34 cellular contexts compared by ENCODE assay signal in the genomic region with DNA sequence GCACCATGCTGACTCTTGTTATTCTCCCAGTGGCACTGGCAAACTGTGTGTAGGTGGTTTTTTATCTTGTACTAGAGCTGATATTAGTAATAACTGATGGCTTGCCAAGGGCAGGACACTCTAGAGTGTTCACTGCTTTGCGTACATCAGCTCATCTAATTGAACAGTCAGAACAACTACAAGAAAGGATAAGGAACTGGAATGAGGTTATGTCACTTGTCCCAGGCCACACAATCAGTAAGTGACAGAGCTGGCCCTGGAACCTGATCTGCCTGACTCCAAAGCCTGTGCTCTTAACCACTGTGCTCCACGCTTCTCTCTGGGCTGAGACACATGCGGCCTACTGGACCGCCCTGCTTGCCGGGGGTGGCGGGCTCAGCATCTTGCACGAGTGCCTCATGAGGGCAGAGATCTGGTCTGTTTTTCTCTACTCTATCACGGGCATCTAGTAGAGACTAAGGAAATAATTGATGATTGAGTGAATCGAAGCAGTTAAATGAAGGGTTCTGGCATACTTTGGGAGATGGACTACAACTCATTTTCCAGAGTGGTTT.
"Had no signal": no experiment of that assay in that cellular context is flagged by ENCODE, and none has a peak within 500 bp of the region (broad histone marks: within the 10 kb centered on the region; RNA-seq: fewer than 3 reads in every experiment).

No MANE protein-coding gene starts in this region.

- ATAC-seq: activated CD8-positive, alpha-beta T cell treated with anti-CD3 and anti-CD28 coated beads for 36 hours; activated naive CD8-positive, alpha-beta T cell treated with anti-CD3 and anti-CD28 coated beads, Interleukin-2, amount 50 U/mL, for 24 hours; activated T-cell treated with anti-CD3 and anti-CD28 coated beads, Interleukin-2, amount 50 U/mL, for 4 hours; activated T-cell treated with anti-CD3 and anti-CD28 coated beads, Interleukin-2, amount 50 U/mL, for 72 hours; T-cell; T-helper 17 cell had no signal

- H3K4me3 Mint-ChIP-seq: activated B cell treated with CpG ODN at 0.5 μM for 24 hours; activated CD4-positive, alpha-beta memory T cell treated with anti-CD3 and anti-CD28 coated beads for 36 hours; activated CD4-positive, alpha-beta T cell treated with anti-CD3 and anti-CD28 coated beads, Interleukin-2, amount 10 ng/mL, durations not matched to agents 24 days and 14 days; activated CD8-positive, alpha-beta T cell treated with anti-CD3 and anti-CD28 coated beads for 36 hours; activated naive CD4-positive, alpha-beta T cell treated with anti-CD3 and anti-CD28 coated beads, Interleukin-2, amount 10 ng/mL, durations not matched to agents 7 days and 5 days; activated naive CD4-positive, alpha-beta T cell treated with anti-CD3 and anti-CD28 coated beads, Interleukin-2, amount 50 U/mL, for 24 hours; activated naive CD8-positive, alpha-beta T cell; activated naive CD8-positive, alpha-beta T cell treated with anti-CD3 and anti-CD28 coated beads, Interleukin-2, amount 10 ng/mL, durations not matched to agents 7 days and 5 days; activated naive CD8-positive, alpha-beta T cell treated with anti-CD3 and anti-CD28 coated beads, Interleukin-2, amount 50 U/mL, for 24 hours; activated T-cell treated with anti-CD3 and anti-CD28 coated beads, Interleukin-2, amount 50 U/mL, for 4 hours; activated T-cell treated with anti-CD3 and anti-CD28 coated beads, Interleukin-2, amount 50 U/mL, for 72 hours; activated T-helper 1 cell treated with anti-CD3 and anti-CD28 coated beads, Interleukin-12 subunit alpha, Interleukin-12 subunit beta, Interleukin-2, Interleukin-4 antibody, amounts not matched to agents 30 ng/mL and 10 ng/mL and 1 ng/mL, durations not matched to agents 14 hours and 24 hours and 36 hours; brain; T-cell; T-helper 17 cell had no signal

- H3K27ac Mint-ChIP-seq: activated B cell treated with CpG ODN at 0.5 μM for 24 hours; activated CD4-positive, alpha-beta memory T cell treated with anti-CD3 and anti-CD28 coated beads for 36 hours; activated CD4-positive, alpha-beta T cell treated with anti-CD3 and anti-CD28 coated beads, Interleukin-2, amount 10 ng/mL, durations not matched to agents 24 days and 14 days; activated CD8-positive, alpha-beta T cell treated with anti-CD3 and anti-CD28 coated beads for 36 hours; activated naive CD4-positive, alpha-beta T cell treated with anti-CD3 and anti-CD28 coated beads, Interleukin-2, amount 10 ng/mL, durations not matched to agents 7 days and 5 days; activated naive CD4-positive, alpha-beta T cell treated with anti-CD3 and anti-CD28 coated beads, Interleukin-2, amount 50 U/mL, for 24 hours; activated naive CD8-positive, alpha-beta T cell; activated naive CD8-positive, alpha-beta T cell treated with anti-CD3 and anti-CD28 coated beads, Interleukin-2, amount 10 ng/mL, durations not matched to agents 7 days and 5 days; activated naive CD8-positive, alpha-beta T cell treated with anti-CD3 and anti-CD28 coated beads, Interleukin-2, amount 50 U/mL, for 24 hours; activated T-cell treated with anti-CD3 and anti-CD28 coated beads, Interleukin-2, amount 50 U/mL, for 72 hours; activated T-helper 1 cell treated with anti-CD3 and anti-CD28 coated beads, Interleukin-12 subunit alpha, Interleukin-12 subunit beta, Interleukin-2, Interleukin-4 antibody, amounts not matched to agents 30 ng/mL and 10 ng/mL and 1 ng/mL, durations not matched to agents 14 hours and 24 hours and 36 hours; activated T-helper 2 cell treated with anti-CD3 and anti-CD28 coated beads, Interferon-gamma antibody, Interleukin-2, Interleukin-4, amounts not matched to agents 10 μg/mL and 5 μg/mL and 100 μg/mL, durations not matched to agents 14 hours and 24 hours and 36 hours; T-cell; T-helper 17 cell had no signal

- H3K9me3 Mint-ChIP-seq: activated B cell treated with CpG ODN at 0.5 μM for 24 hours; activated CD4-positive, alpha-beta memory T cell treated with anti-CD3 and anti-CD28 coated beads for 36 hours; activated CD4-positive, alpha-beta T cell treated with anti-CD3 and anti-CD28 coated beads, Interleukin-2, amount 10 ng/mL, durations not matched to agents 24 days and 14 days; activated CD8-positive, alpha-beta T cell treated with anti-CD3 and anti-CD28 coated beads for 36 hours; activated naive CD4-positive, alpha-beta T cell treated with anti-CD3 and anti-CD28 coated beads, Interleukin-2, amount 10 ng/mL, durations not matched to agents 7 days and 5 days; activated naive CD4-positive, alpha-beta T cell treated with anti-CD3 and anti-CD28 coated beads, Interleukin-2, amount 50 U/mL, for 24 hours; activated naive CD8-positive, alpha-beta T cell treated with anti-CD3 and anti-CD28 coated beads, Interleukin-2, amount 10 ng/mL, durations not matched to agents 7 days and 5 days; activated naive CD8-positive, alpha-beta T cell treated with anti-CD3 and anti-CD28 coated beads, Interleukin-2, amount 50 U/mL, for 24 hours; activated T-cell treated with anti-CD3 and anti-CD28 coated beads, Interleukin-2, amount 50 U/mL, for 4 hours; activated T-cell treated with anti-CD3 and anti-CD28 coated beads, Interleukin-2, amount 50 U/mL, for 72 hours; activated T-helper 1 cell treated with anti-CD3 and anti-CD28 coated beads, Interleukin-12 subunit alpha, Interleukin-12 subunit beta, Interleukin-2, Interleukin-4 antibody, amounts not matched to agents 30 ng/mL and 10 ng/mL and 1 ng/mL, durations not matched to agents 14 hours and 24 hours and 36 hours; activated T-helper 2 cell treated with anti-CD3 and anti-CD28 coated beads, Interferon-gamma antibody, Interleukin-2, Interleukin-4, amounts not matched to agents 10 μg/mL and 5 μg/mL and 100 μg/mL, durations not matched to agents 14 hours and 24 hours and 36 hours; T-cell had no signal

- H3K27me3 Mint-ChIP-seq: activated B cell treated with CpG ODN at 0.5 μM for 24 hours; activated CD4-positive, alpha-beta memory T cell treated with anti-CD3 and anti-CD28 coated beads for 36 hours; activated CD4-positive, alpha-beta T cell treated with anti-CD3 and anti-CD28 coated beads, Interleukin-2, amount 10 ng/mL, durations not matched to agents 24 days and 14 days; activated CD8-positive, alpha-beta T cell treated with anti-CD3 and anti-CD28 coated beads for 36 hours; activated naive CD4-positive, alpha-beta T cell treated with anti-CD3 and anti-CD28 coated beads, Interleukin-2, amount 10 ng/mL, durations not matched to agents 7 days and 5 days; activated naive CD4-positive, alpha-beta T cell treated with anti-CD3 and anti-CD28 coated beads, Interleukin-2, amount 50 U/mL, for 24 hours; activated naive CD8-positive, alpha-beta T cell; activated naive CD8-positive, alpha-beta T cell treated with anti-CD3 and anti-CD28 coated beads, Interleukin-2, amount 10 ng/mL, durations not matched to agents 7 days and 5 days; activated naive CD8-positive, alpha-beta T cell treated with anti-CD3 and anti-CD28 coated beads, Interleukin-2, amount 50 U/mL, for 24 hours; T-cell; T-helper 17 cell had no signal

- FAIRE-seq: bronchial epithelial cell, TTC549 had no signal

- H3K4me1 Mint-ChIP-seq: activated B cell treated with CpG ODN at 0.5 μM for 24 hours; activated CD4-positive, alpha-beta T cell treated with anti-CD3 and anti-CD28 coated beads, Interleukin-2, amount 10 ng/mL, durations not matched to agents 24 days and 14 days; activated naive CD4-positive, alpha-beta T cell treated with anti-CD3 and anti-CD28 coated beads, Interleukin-2, amount 10 ng/mL, durations not matched to agents 7 days and 5 days; activated naive CD4-positive, alpha-beta T cell treated with anti-CD3 and anti-CD28 coated beads, Interleukin-2, amount 50 U/mL, for 24 hours; activated naive CD8-positive, alpha-beta T cell treated with anti-CD3 and anti-CD28 coated beads, Interleukin-2, amount 10 ng/mL, durations not matched to agents 7 days and 5 days; activated naive CD8-positive, alpha-beta T cell treated with anti-CD3 and anti-CD28 coated beads, Interleukin-2, amount 50 U/mL, for 24 hours; T-cell had no signal

- DNase-seq: activated B cell treated with CpG ODN at 0.5 μM for 24 hours; activated CD4-positive, alpha-beta memory T cell treated with anti-CD3 and anti-CD28 coated beads for 36 hours; activated CD4-positive, alpha-beta T cell treated with anti-CD3 and anti-CD28 coated beads for 4 hours; activated CD4-positive, alpha-beta T cell treated with anti-CD3 and anti-CD28 coated beads, Interleukin-2, amount 10 ng/mL, durations not matched to agents 24 days and 14 days; activated CD4-positive, alpha-beta T cell treated with anti-CD3 and anti-CD28 coated beads, Interleukin-2, amount 50 U/mL, for 1 hour; activated CD4-positive, alpha-beta T cell treated with anti-CD3 and anti-CD28 coated beads, Interleukin-2, amount 50 U/mL, for 4 hours; activated CD4-positive, CD25-positive, alpha-beta regulatory T cell treated with anti-CD3 and anti-CD28 coated beads, Interleukin-2, amount 50 U/mL, for 72 hours; activated CD8-positive, alpha-beta memory T cell treated with anti-CD3 and anti-CD28 coated beads, Interleukin-2, amount 50 U/mL, for 4 hours; activated CD8-positive, alpha-beta T cell treated with anti-CD3 and anti-CD28 coated beads for 36 hours; activated effector memory CD4-positive, alpha-beta T cell treated with Interleukin-2 at 50 U/mL for 16 hours; activated gamma-delta T cell; activated naive CD4-positive, alpha-beta T cell treated with anti-CD3 and anti-CD28 coated beads, Interleukin-2, amount 10 ng/mL, durations not matched to agents 7 days and 5 days; activated naive CD4-positive, alpha-beta T cell treated with Interleukin-2 at 50 U/mL for 16 hours; activated naive CD8-positive, alpha-beta T cell treated with anti-CD3 and anti-CD28 coated beads, Interleukin-2, amount 10 ng/mL, durations not matched to agents 7 days and 5 days; activated naive CD8-positive, alpha-beta T cell treated with anti-CD3 and anti-CD28 coated beads, Interleukin-2, amount 50 U/mL, for 24 hours; activated T-cell treated with anti-CD3 and anti-CD28 coated beads for 4 hours; activated T-cell treated with anti-CD3 and anti-CD28 coated beads, Interleukin-2, amount 50 U/mL, for 1 hour; activated T-cell treated with anti-CD3 and anti-CD28 coated beads, Interleukin-2, amount 50 U/mL, for 4 hours; activated T-cell treated with anti-CD3 and anti-CD28 coated beads, Interleukin-2, amount 50 U/mL, for 72 hours; amygdala; anterior cingulate cortex; caudate nucleus; T-cell; T-helper 17 cell; T1000 had no signal

- H3K4me3 ChIP-seq: ascending aorta, cardiac muscle cell had no signal
